In genomic region chr15:100247228-100248225, GRCh38 we compare ENCODE assay signal across 14 cellular contexts.
DNase-seq lines count a peak whose midpoint lies in the region; ATAC-seq and TF ChIP-seq lines count a peak whose summit lies in the region.
"Had no signal": no experiment of that assay in that cellular context is flagged by ENCODE, and none has a peak within 500 bp of the region (broad histone marks: within the 10 kb centered on the region; RNA-seq: fewer than 3 reads in every experiment).

No MANE protein-coding gene starts in this region.

- H3K4me3 Mint-ChIP-seq in mesothelial cell of epicardium: no peak overlapping the region
- H3K4me3 Mint-ChIP-seq in activated T-helper 1 cell treated with anti-CD3 and anti-CD28 coated beads, Interleukin-12 subunit alpha, Interleukin-12 subunit beta, Interleukin-2, Interleukin-4 antibody, amounts not matched to agents 30 ng/mL and 10 ng/mL and 1 ng/mL, durations not matched to agents 14 hours and 24 hours and 36 hours: no peak overlapping the region

- no peaks in the 10 kb centered on the region for H3K9me3 ChIP-seq in suprapubic skin

- peaks cover 40% of the 10 kb centered on the region for H3K36me3 Mint-ChIP-seq in mesothelial cell of epicardium
- no peaks in the 10 kb centered on the region for H3K36me3 Mint-ChIP-seq in activated T-helper 1 cell treated with anti-CD3 and anti-CD28 coated beads, Interleukin-12 subunit alpha, Interleukin-12 subunit beta, Interleukin-2, Interleukin-4 antibody, amounts not matched to agents 30 ng/mL and 10 ng/mL and 1 ng/mL, durations not matched to agents 14 hours and 24 hours and 36 hours (ENCODE audit: low read depth)

- H3K27ac ChIP-seq in epithelial cell of prostate (no peak overlapping the region), suprapubic skin (peak overlapping the region; percentile 5)
- H3K27ac ChIP-seq: 22Rv1, BLaER1 had no signal

- no peaks in the 10 kb centered on the region for H3K9me3 Mint-ChIP-seq in mesothelial cell of epicardium
- no peaks in the 10 kb centered on the region for H3K9me3 Mint-ChIP-seq in activated T-helper 1 cell treated with anti-CD3 and anti-CD28 coated beads, Interleukin-12 subunit alpha, Interleukin-12 subunit beta, Interleukin-2, Interleukin-4 antibody, amounts not matched to agents 30 ng/mL and 10 ng/mL and 1 ng/mL, durations not matched to agents 14 hours and 24 hours and 36 hours

- no peak for TF ChIP-seq EP300 in suprapubic skin (IDR thresholded peaks at IDR 0.05)

- peaks cover 25% of the 10 kb centered on the region for H3K4me1 ChIP-seq in suprapubic skin

- H3K27ac Mint-ChIP-seq in mesothelial cell of epicardium: peak overlapping the region; percentile 19
- H3K27ac Mint-ChIP-seq in activated T-helper 1 cell treated with anti-CD3 and anti-CD28 coated beads, Interleukin-12 subunit alpha, Interleukin-12 subunit beta, Interleukin-2, Interleukin-4 antibody, amounts not matched to agents 30 ng/mL and 10 ng/mL and 1 ng/mL, durations not matched to agents 14 hours and 24 hours and 36 hours: no peak overlapping the region

- WGBS in suprapubic skin: 72% methylated on average over 21 of the region's 21 CpGs

- no peak for ATAC-seq in HG02610 (IDR thresholded peaks at IDR 0.05; ENCODE audit: unreplicated experiment)
- ATAC-seq in HG02763 (IDR thresholded peaks at IDR 0.05; ENCODE audit: unreplicated experiment): no peak

- H3K27me3 ChIP-seq in suprapubic skin: no peaks in the 10 kb centered on the region
- H3K27me3 ChIP-seq: BLaER1 had no signal

- TF ChIP-seq CTCF in mesothelial cell of epicardium (IDR thresholded peaks at IDR 0.05; ENCODE audit: unreplicated experiment) (no peak), suprapubic skin (IDR thresholded peaks at IDR 0.05) (no peak)

- no peaks in the 10 kb centered on the region for H3K27me3 Mint-ChIP-seq in mesothelial cell of epicardium (ENCODE audit: low read depth)
- H3K27me3 Mint-ChIP-seq in activated T-helper 1 cell treated with anti-CD3 and anti-CD28 coated beads, Interleukin-12 subunit alpha, Interleukin-12 subunit beta, Interleukin-2, Interleukin-4 antibody, amounts not matched to agents 30 ng/mL and 10 ng/mL and 1 ng/mL, durations not matched to agents 14 hours and 24 hours and 36 hours (ENCODE audit: insufficient read depth): no peaks in the 10 kb centered on the region

- H3K4me1 Mint-ChIP-seq in mesothelial cell of epicardium: peaks cover 8% of the 10 kb centered on the region
- no peaks in the 10 kb centered on the region for H3K4me1 Mint-ChIP-seq in activated T-helper 1 cell treated with anti-CD3 and anti-CD28 coated beads, Interleukin-12 subunit alpha, Interleukin-12 subunit beta, Interleukin-2, Interleukin-4 antibody, amounts not matched to agents 30 ng/mL and 10 ng/mL and 1 ng/mL, durations not matched to agents 14 hours and 24 hours and 36 hours (ENCODE audit: low read depth)

- DNase-seq in SIG-M5 treated with dmso at 0.1 percent for 504 hours (lab: John Stamatoyannopoulos, UW; ENCODE audit: unreplicated experiment) (peak; percentile 67), SIG-M5 (lab: John Stamatoyannopoulos, UW) (no peak), epithelial cell of prostate (ENCODE audit: low read depth, low spot score) (peak; percentile 45), mesothelial cell of epicardium (ENCODE audit: low spot score in 2 of 2, unreplicated experiment in 2 of 2) (no peak), suprapubic skin (ENCODE audit: low spot score in 2 of 2) (peak in 1 of 2 donors; percentile 62)
- no peak for DNase-seq in activated T-helper 1 cell treated with anti-CD3 and anti-CD28 coated beads, Interleukin-12 subunit alpha, Interleukin-12 subunit beta, Interleukin-2, Interleukin-4 antibody, amounts not matched to agents 30 ng/mL and 10 ng/mL and 1 ng/mL, durations not matched to agents 14 hours and 24 hours and 36 hours (ENCODE audit: low spot score)
- DNase-seq: NCI-H1436 treated with DMSO at 0.1 percent for 48 hours, NCI-H2081 treated with DMSO at 0.1 percent for 48 hours, NCI-H226, NCI-H526 had no signal

- no peak overlapping the region for H3K4me3 ChIP-seq in suprapubic skin
- H3K4me3 ChIP-seq: BLaER1 had no signal

- no peak for TF ChIP-seq POLR2A in suprapubic skin (IDR thresholded peaks at IDR 0.05)

- H3K36me3 ChIP-seq in suprapubic skin: no peaks in the 10 kb centered on the region
- H3K36me3 ChIP-seq: BLaER1 had no signal

- intact Hi-C loops in activated T-helper 1 cell treated with anti-CD3 and anti-CD28 coated beads, Interleukin-12 subunit alpha, Interleukin-12 subunit beta, Interleukin-2, Interleukin-4 antibody, amounts not matched to agents 30 ng/mL and 10 ng/mL and 1 ng/mL, durations not matched to agents 14 hours and 24 hours and 36 hours (cut with micrococcal nuclease): no loop called here

Comparison
In these comparisons a context has a peak if more than half of its experiments do, and no peak if none do; other contexts are left out.
1. DNase-seq: peak in SIG-M5 treated with dmso at 0.1 percent for 504 hours (single experiment) and epithelial cell of prostate (single experiment); none in SIG-M5 (single experiment), mesothelial cell of epicardium (0 of 2) and activated T-helper 1 cell treated with anti-CD3 and anti-CD28 coated beads, Interleukin-12 subunit alpha, Interleukin-12 subunit beta, Interleukin-2, Interleukin-4 antibody, amounts not matched to agents 30 ng/mL and 10 ng/mL and 1 ng/mL, durations not matched to agents 14 hours and 24 hours and 36 hours (single experiment).